In the genomic region with DNA sequence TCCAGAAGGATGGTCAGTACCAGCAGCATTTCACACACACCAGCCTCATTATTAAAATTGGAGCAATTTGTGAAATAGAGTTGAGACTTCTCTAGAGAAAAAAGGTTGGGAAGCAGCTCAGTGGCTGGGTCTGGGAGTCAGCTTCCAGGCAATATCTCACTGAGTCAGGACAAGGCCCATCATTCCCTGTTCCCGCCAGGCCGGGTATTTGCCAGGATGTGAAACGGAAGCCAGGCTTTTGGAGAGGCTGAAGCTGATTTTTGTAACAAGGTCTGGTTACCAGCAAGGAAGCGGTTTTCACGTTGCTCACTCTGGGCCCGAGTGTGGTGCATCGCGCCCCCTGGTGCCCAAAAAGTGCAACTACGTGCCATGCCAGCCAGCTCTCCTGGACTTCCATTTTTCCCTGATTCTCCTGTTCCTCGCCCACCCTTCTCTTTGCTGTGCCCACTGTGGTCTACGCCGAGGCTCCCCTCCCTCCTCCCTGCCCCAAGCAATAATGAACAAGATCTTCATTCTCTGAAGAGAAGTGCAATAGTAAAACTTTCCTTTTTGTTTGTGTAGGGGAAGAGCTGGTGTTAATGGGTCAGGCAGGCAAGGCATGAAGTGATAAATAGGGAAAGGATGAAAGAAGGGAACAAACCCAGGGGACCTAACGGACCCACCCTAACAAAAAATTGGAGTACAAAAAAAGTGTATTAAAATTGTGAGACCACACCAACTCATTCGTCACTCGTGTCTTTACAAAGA, we compare ENCODE assay signal across 8 cellular contexts.
DNase-seq lines count a peak whose midpoint lies in the region; ATAC-seq and TF ChIP-seq lines count a peak whose summit lies in the region.

No MANE protein-coding gene starts in this region.

- TF ChIP-seq CTCF in GM12872 (IDR thresholded peaks at IDR 0.05; ENCODE audit: insufficient read depth, low read depth, low read length): peak; percentile 98

- H3K4me3 Mint-ChIP-seq in central memory CD8-positive, alpha-beta T cell: peak overlapping the region; percentile 36

- no peaks in the 10 kb centered on the region for H3K36me3 Mint-ChIP-seq in central memory CD8-positive, alpha-beta T cell (ENCODE audit: insufficient read depth)

- H3K4me1 Mint-ChIP-seq in central memory CD8-positive, alpha-beta T cell: peaks cover 27% of the 10 kb centered on the region

- ATAC-seq in HG03103 (IDR thresholded peaks at IDR 0.05; ENCODE audit: low read depth, unreplicated experiment) (peak; percentile 84), GM19324 (IDR thresholded peaks at IDR 0.05; ENCODE audit: low FRiP score, unreplicated experiment) (no peak)
- peak; percentile 76 for ATAC-seq in central memory CD8-positive, alpha-beta T cell (replicated peaks; ENCODE audit: extremely low read depth, poor library complexity, severe bottlenecking)

- peaks cover 89% of the 10 kb centered on the region for H3K27me3 Mint-ChIP-seq in central memory CD8-positive, alpha-beta T cell

- no peak overlapping the region for H3K27ac Mint-ChIP-seq in central memory CD8-positive, alpha-beta T cell (ENCODE audit: low read depth)

- DNase-seq in NCI-H446 (lab: John Stamatoyannopoulos, UW) (peak; percentile 26 to 73), left kidney (ENCODE audit: low read depth, low spot score) (peak; percentile 94)
- peak; percentile 51 for DNase-seq in activated CD4-positive, alpha-beta T cell treated with anti-CD3 and anti-CD28 coated beads for 1 hour
- DNase-seq in central memory CD8-positive, alpha-beta T cell (ENCODE audit: low spot score in 2 of 2): peak; percentile 52 to 70
- peak; percentile 64 for DNase-seq in stimulated activated CD4-positive, alpha-beta T cell treated with anti-CD3 and anti-CD28 coated beads, Interleukin-1b, Interleukin-23, amount 100 ng/mL, for 48 hours

- no peaks in the 10 kb centered on the region for H3K9me3 Mint-ChIP-seq in central memory CD8-positive, alpha-beta T cell
